Comparison of ENCODE assay signal across 17 cellular contexts in genomic region chr6:100370265-100370664, GRCh38.
DNase-seq lines count a peak whose midpoint lies in the region; ATAC-seq and TF ChIP-seq lines count a peak whose summit lies in the region.
"Had no signal": no experiment of that assay in that cellular context is flagged by ENCODE, and none has a peak within 500 bp of the region (broad histone marks: within the 10 kb centered on the region; RNA-seq: fewer than 3 reads in every experiment).

No MANE protein-coding gene starts in this region.

- no peak for ATAC-seq in HG03565 (IDR thresholded peaks at IDR 0.05; ENCODE audit: unreplicated experiment)
- ATAC-seq in HG03097 (IDR thresholded peaks at IDR 0.05; ENCODE audit: low FRiP score, unreplicated experiment): no peak

- TF ChIP-seq CTCF in BE2C (IDR thresholded peaks at IDR 0.05; ENCODE audit: low read depth, low read length) (0 out of 2 replicates have a peak, but pooled peaks have one; percentile 5), fibroblast of the aortic adventitia (IDR thresholded peaks at IDR 0.05; ENCODE audit: insufficient read depth, low read length) (peak; percentile 17), GM10248 (IDR thresholded peaks at IDR 0.05; ENCODE audit: control extremely low read depth, extremely low read depth, low read depth, missing control alignments) (no peak)

- no peaks in the 10 kb centered on the region for H3K9me3 ChIP-seq in BE2C

- H3K36me3 ChIP-seq in BE2C: no peaks in the 10 kb centered on the region
- H3K36me3 ChIP-seq: WERI-Rb-1 had no signal

- no peaks in the 10 kb centered on the region for H3K27me3 ChIP-seq in BE2C

- POLR2A ChIA-PET in GM10248 (lab: Yijun Ruan, JAX): no interaction called here

- H3K4me1 ChIP-seq in BE2C: no peaks in the 10 kb centered on the region

- no peak for DNase-seq in BE2C
- DNase-seq in HCEC 1CT: peak; percentile 44
- DNase-seq in OCI-M1 (lab: John Stamatoyannopoulos, UW): peak; percentile 70
- DNase-seq in fibroblast of the aortic adventitia (ENCODE audit: low read depth): peak; percentile 11
- DNase-seq in GM10248 (ENCODE audit: extremely low spot score): no peak
- DNase-seq in COLO668 (lab: John Stamatoyannopoulos, UW; ENCODE audit: unreplicated experiment): no peak
- DNase-seq: activated CD8-positive, alpha-beta memory T cell treated with anti-CD3 and anti-CD28 coated beads, Interleukin-2, amount 50 U/mL, for 48 hours; activated naive CD8-positive, alpha-beta T cell treated with anti-CD3 and anti-CD28 coated beads for 36 hours; CD4-positive, alpha-beta memory T cell; immature natural killer cell; NCI-H748 treated with DMSO at 0.1 percent for 48 hours; retina; stimulated activated CD4-positive, alpha-beta T cell treated with anti-CD3 and anti-CD28 coated beads, Interleukin-4, amount 100 ng/mL, for 24 hours; stimulated activated naive CD4-positive, alpha-beta T cell treated with Interleukin-2 at 50 U/mL for 16 hours; WERI-Rb-1 had no signal

- CTCF ChIA-PET in GM10248 (lab: Yijun Ruan, JAX): no interaction called here

- H3K4me3 ChIP-seq in BE2C (ENCODE audit: low read depth, low read length) (no peak overlapping the region), fibroblast of the aortic adventitia (ENCODE audit: low read depth, low read length) (no peak overlapping the region)

Comparison
In these comparisons a context has a peak if more than half of its experiments do, and no peak if none do; other contexts are left out.
1. DNase-seq: peak in HCEC 1CT (single experiment), OCI-M1 (single experiment) and fibroblast of the aortic adventitia (single experiment); none in BE2C (single experiment), GM10248 (single experiment) and COLO668 (single experiment).